In genomic region chr9:116589392-116590354, GRCh38 we compare ENCODE assay signal across 8 cellular contexts.
DNase-seq lines count a peak whose midpoint lies in the region; FAIRE-seq and TF ChIP-seq lines count a peak whose summit lies in the region.

No MANE protein-coding gene starts in this region.

- H3K36me3 ChIP-seq in cardiac muscle cell (no peaks in the 10 kb centered on the region), right atrium auricular region (no peaks in the 10 kb centered on the region)

- H3K9me3 ChIP-seq in cardiac muscle cell (ENCODE audit: low read depth) (no peaks in the 10 kb centered on the region), right atrium auricular region (peaks cover 0 to 17% of the 10 kb centered on the region in 2 donors)

- H3K27me3 ChIP-seq in cardiac muscle cell, result no peaks in the 10 kb centered on the region
- no peaks in the 10 kb centered on the region for H3K27me3 ChIP-seq in right atrium auricular region
- no peaks in the 10 kb centered on the region for H3K27me3 ChIP-seq in HL-60 (ENCODE audit: insufficient read depth, poor library complexity, severe bottlenecking)

- H3K4me1 ChIP-seq in cardiac muscle cell (ENCODE audit: low read depth) (no peaks in the 10 kb centered on the region), right atrium auricular region (no peaks in the 10 kb centered on the region)

- FAIRE-seq in TTC549 (lab: Jason Lieb, UNC), result peak; percentile 97

- CTCF ChIA-PET in RWPE1 (lab: Yijun Ruan, JAX), result interaction anchor here (0.6 to 0.7 kb wide), 2 partner anchors 173 to 1000 kb away, joined by 3 to 4 read pairs; no protein-coding TSS in a partner anchor

- DNase-seq in cardiac muscle cell (ENCODE audit: low read depth in 1 of 2, low spot score in 1 of 2) (peak in 1 of 2 donors; percentile 72), right atrium auricular region (ENCODE audit: low spot score) (no peak), HL-60 (ENCODE audit: low read depth in 1 of 2, low spot score in 1 of 2) (peak; percentile 30 to 58), iris pigment epithelial cell (ENCODE audit: low read depth) (peak; percentile 73), NCI-H345 (lab: John Stamatoyannopoulos, UW) (no peak), RWPE1 (ENCODE audit: low spot score) (no peak), NCI-H128 (lab: John Stamatoyannopoulos, UW; ENCODE audit: unreplicated experiment) (no peak)

- POLR2A ChIA-PET in RWPE1 (lab: Yijun Ruan, JAX; ENCODE audit: low non-redundant PET), result no interaction called here

- H3K27ac ChIP-seq in cardiac muscle cell (no peak overlapping the region), right atrium auricular region (no peak overlapping the region), HL-60 (replicated peaks) (no peak overlapping the region), RWPE1 (no peak overlapping the region)

- TF ChIP-seq CTCF in cardiac muscle cell (IDR thresholded peaks at IDR 0.05; ENCODE audit: low read depth, low read length) (peak; percentile 69), right atrium auricular region (IDR thresholded peaks at IDR 0.05) (peak in 1 of 2 donors; percentile 35), HL-60 (IDR thresholded peaks at IDR 0.05; ENCODE audit: insufficient read depth, low read length) (peak; percentile 65), RWPE1 (conservative IDR thresholded peaks at IDR 0.05; ENCODE audit: low read depth) (no peak; the same call in 1 of the 2 replicates)

- no peak overlapping the region for H3K4me3 ChIP-seq in cardiac muscle cell
- no peak overlapping the region for H3K4me3 ChIP-seq in right atrium auricular region
- H3K4me3 ChIP-seq in HL-60 (replicated peaks; ENCODE audit: insufficient read depth, low read length), result no peak overlapping the region

Comparison
In these comparisons a context has a peak if more than half of its experiments do, and no peak if none do; other contexts are left out.
1. DNase-seq: peak in HL-60 (2 of 2) and iris pigment epithelial cell (single experiment); none in right atrium auricular region (single experiment), NCI-H345 (single experiment), RWPE1 (single experiment) and NCI-H128 (single experiment).